Comparison of ENCODE assay signal across 24 cellular contexts in the genomic region with DNA sequence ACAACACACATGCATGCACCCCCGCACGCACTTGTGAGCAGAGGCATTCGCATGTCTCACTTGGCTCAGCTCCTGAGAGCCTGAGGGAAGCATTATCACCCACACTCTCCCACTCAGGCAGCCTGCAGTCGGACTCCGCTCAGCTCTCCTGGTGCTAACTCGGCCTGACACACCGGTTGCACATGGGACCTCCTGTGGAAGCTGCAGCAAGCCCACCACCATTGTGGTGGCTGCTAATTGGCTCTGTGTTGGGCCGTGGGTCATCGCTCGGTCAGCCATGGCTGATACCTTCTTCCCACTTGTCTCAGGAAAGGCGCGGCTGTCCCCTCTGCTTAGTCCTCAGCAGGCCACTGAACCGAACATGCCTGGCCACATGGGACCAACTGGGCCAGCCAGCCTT. TPM values are rescaled to one million over a fixed set of nuclear protein-coding genes. Genes with fewer than 3 reads are reported as not detected.
DNase-seq lines count a peak whose midpoint lies in the region; ATAC-seq and TF ChIP-seq lines count a peak whose summit lies in the region.
"Had no signal": no experiment of that assay in that cellular context is flagged by ENCODE, and none has a peak within 500 bp of the region (broad histone marks: within the 10 kb centered on the region; RNA-seq: fewer than 3 reads in every experiment).

No MANE protein-coding gene starts in this region.

- H3K4me3 Mint-ChIP-seq in stimulated activated naive CD8-positive, alpha-beta T cell treated with anti-CD3 and anti-CD28 coated beads, Interleukin-15, Interleukin-2, amounts not matched to agents 100 ng/mL and 50 ng/mL, for 24 hours = no peak overlapping the region
- H3K4me3 Mint-ChIP-seq in progenitor cell of endocrine pancreas (ENCODE audit: low read depth) = no peak overlapping the region
- H3K4me3 Mint-ChIP-seq: IgD-negative memory B cell had no signal

- intact Hi-C loops in posterior vena cava (cut with DNase I) = no loop called here

- peak overlapping the region; percentile 56 for H3K27ac Mint-ChIP-seq in stimulated activated naive CD8-positive, alpha-beta T cell treated with anti-CD3 and anti-CD28 coated beads, Interleukin-15, Interleukin-2, amounts not matched to agents 100 ng/mL and 50 ng/mL, for 24 hours
- no peak overlapping the region for H3K27ac Mint-ChIP-seq in progenitor cell of endocrine pancreas
- H3K27ac Mint-ChIP-seq: IgD-negative memory B cell had no signal

- H3K36me3 Mint-ChIP-seq in stimulated activated naive CD8-positive, alpha-beta T cell treated with anti-CD3 and anti-CD28 coated beads, Interleukin-15, Interleukin-2, amounts not matched to agents 100 ng/mL and 50 ng/mL, for 24 hours (ENCODE audit: low read depth) = no peaks in the 10 kb centered on the region
- no peaks in the 10 kb centered on the region for H3K36me3 Mint-ChIP-seq in progenitor cell of endocrine pancreas (ENCODE audit: insufficient read depth)
- H3K36me3 Mint-ChIP-seq: IgD-negative memory B cell had no signal

- no peaks in the 10 kb centered on the region for H3K9me3 Mint-ChIP-seq in stimulated activated naive CD8-positive, alpha-beta T cell treated with anti-CD3 and anti-CD28 coated beads, Interleukin-15, Interleukin-2, amounts not matched to agents 100 ng/mL and 50 ng/mL, for 24 hours
- peaks cover 6% of the 10 kb centered on the region for H3K9me3 Mint-ChIP-seq in progenitor cell of endocrine pancreas (ENCODE audit: low read depth)

- no peak overlapping the region for H3K4me3 ChIP-seq in foreskin fibroblast (ENCODE audit: low read depth in 1 of 2, low read length in 2 of 2)
- H3K4me3 ChIP-seq: GM23248, SJCRH30 had no signal

- TF ChIP-seq CTCF in foreskin fibroblast (IDR thresholded peaks at IDR 0.05; ENCODE audit: low read depth, low read length) (no peak), progenitor cell of endocrine pancreas (IDR thresholded peaks at IDR 0.05; ENCODE audit: unreplicated experiment) (no peak)

- peaks cover 17% of the 10 kb centered on the region for H3K27me3 Mint-ChIP-seq in stimulated activated naive CD8-positive, alpha-beta T cell treated with anti-CD3 and anti-CD28 coated beads, Interleukin-15, Interleukin-2, amounts not matched to agents 100 ng/mL and 50 ng/mL, for 24 hours
- H3K27me3 Mint-ChIP-seq in progenitor cell of endocrine pancreas = peaks cover 34% of the 10 kb centered on the region

- DNase-seq in stimulated activated naive CD8-positive, alpha-beta T cell treated with anti-CD3 and anti-CD28 coated beads, Interleukin-15, Interleukin-2, amounts not matched to agents 100 U/mL and 50 U/mL, for 24 hours = no peak
- peak; percentile 6 for DNase-seq in iris pigment epithelial cell (ENCODE audit: low read depth)
- DNase-seq in posterior vena cava (ENCODE audit: low spot score) = peak; percentile 75
- DNase-seq in foreskin fibroblast = no peak
- DNase-seq in progenitor cell of endocrine pancreas (ENCODE audit: low spot score, unreplicated experiment) = no peak
- no peak for DNase-seq in NCI-H1436 treated with DMSO at 0.1 percent for 48 hours (lab: John Stamatoyannopoulos, UW)
- DNase-seq: EL, GF-D8, GM23248, HCEC 1CT, Karpas-422, MV-4-11, NCI-H1105 treated with DMSO at 0.1 percent for 48 hours, NCI-H1694, NCI-H2081, NCI-H2171 treated with DMSO at 0.1 percent for 48 hours, NCI-H446 treated with DMSO at 0.1 percent for 48 hours, NCI-H526 treated with DMSO at 0.1 percent for 48 hours, OCI-M1, SJCRH30 had no signal

- H3K4me1 Mint-ChIP-seq in stimulated activated naive CD8-positive, alpha-beta T cell treated with anti-CD3 and anti-CD28 coated beads, Interleukin-15, Interleukin-2, amounts not matched to agents 100 ng/mL and 50 ng/mL, for 24 hours (ENCODE audit: low read depth) = no peaks in the 10 kb centered on the region
- no peaks in the 10 kb centered on the region for H3K4me1 Mint-ChIP-seq in progenitor cell of endocrine pancreas (ENCODE audit: low read depth)

- ATAC-seq in stimulated activated naive CD8-positive, alpha-beta T cell treated with anti-CD3 and anti-CD28 coated beads, Interleukin-15, Interleukin-2, amounts not matched to agents 100 U/mL and 50 U/mL, for 24 hours = no peak
- no peak for ATAC-seq in GM18861 (IDR thresholded peaks at IDR 0.05; ENCODE audit: unreplicated experiment)

RNA-seq across cellular contexts. Expression of a gene that starts 13.7 kb away (rescaled TPM):
- total RNA-seq in posterior vena cava = 10 to 100 TPM; 44.3 to 50.4 TPM
- 35.4 and 36.9 TPM in 2 replicates for total RNA-seq in progenitor cell of endocrine pancreas

RNA-seq across cellular contexts. Expression of a gene that starts 29.9 kb away (rescaled TPM):
- 1 to 10 TPM; 1.4 to 2.3 TPM for total RNA-seq in posterior vena cava
- total RNA-seq in progenitor cell of endocrine pancreas = 3.7 and 5.4 TPM in 2 replicates
- total RNA-seq: A172, GM23248 had no signal

Comparison
In these comparisons a context has a peak if more than half of its experiments do, and no peak if none do; other contexts are left out.
1. DNase-seq: peak in iris pigment epithelial cell (single experiment) and posterior vena cava (single experiment); none in stimulated activated naive CD8-positive, alpha-beta T cell treated with anti-CD3 and anti-CD28 coated beads, Interleukin-15, Interleukin-2, amounts not matched to agents 100 U/mL and 50 U/mL, for 24 hours (single experiment), foreskin fibroblast (0 of 2), progenitor cell of endocrine pancreas (single experiment) and NCI-H1436 treated with DMSO at 0.1 percent for 48 hours (single experiment).